In genomic region chr15:74631935-74632560, GRCh38 we compare ENCODE assay signal across 8 cellular contexts. TPM values are rescaled to one million over a fixed set of nuclear protein-coding genes. Genes with fewer than 3 reads are reported as not detected.
DNase-seq lines count a peak whose midpoint lies in the region; ATAC-seq and TF ChIP-seq lines count a peak whose summit lies in the region.

No MANE protein-coding gene starts in this region.

- H3K4me3 ChIP-seq in hepatocyte (no peak overlapping the region), spleen (no peak overlapping the region)

- intact Hi-C loops in spleen (cut with DNase I; ENCODE audit: low total_unique reads) = loop anchor here (5.0 kb wide), 1 partner anchor 260 kb away; no protein-coding TSS in a partner anchor

- 74% methylated on average over 8 of the region's 8 CpGs for WGBS in hepatocyte (ENCODE audit: low lambda C conversion rate, missing lambda C conversion rate)
- WGBS in spleen, 5 donors = 67 to 76% (median 71%) methylated on average over 8 of the region's 8 CpGs

- no peaks in the 10 kb centered on the region for H3K9me2 ChIP-seq in hepatocyte (replicated peaks; ENCODE audit: insufficient read depth)

- TF ChIP-seq CTCF in hepatocyte (IDR thresholded peaks at IDR 0.05; ENCODE audit: poor library complexity) = peak; percentile 79
- peak; percentile 74 to 91 (median 83) for TF ChIP-seq CTCF in spleen (IDR thresholded peaks at IDR 0.05 in 8 of 11, conservative IDR thresholded peaks at IDR 0.05 in 3 of 11)

- H3K27ac ChIP-seq in hepatocyte (no peak overlapping the region), spleen (peak overlapping the region in 1 of 8 donors; percentile 81)

- H2AFZ ChIP-seq in hepatocyte = no peak overlapping the region

- peak; percentile 36 for ATAC-seq in HG02981 (IDR thresholded peaks at IDR 0.05; ENCODE audit: unreplicated experiment)
- ATAC-seq in GM21786 (IDR thresholded peaks at IDR 0.05; ENCODE audit: unreplicated experiment) = no peak
- no peak for ATAC-seq in HG02678 (IDR thresholded peaks at IDR 0.05; ENCODE audit: unreplicated experiment)

- TF ChIP-seq POLR2A in spleen (IDR thresholded peaks at IDR 0.05) = no peak

- DNase-seq in COLO668 (lab: John Stamatoyannopoulos, UW; ENCODE audit: unreplicated experiment) = peak; percentile 52
- DNase-seq in SW480 (ENCODE audit: low spot score) = peak; percentile 37
- peak; percentile 37 for DNase-seq in amniotic epithelial cell (ENCODE audit: low read depth)
- DNase-seq in hepatocyte (ENCODE audit: low spot score) = peak; percentile 82
- peak; percentile 90 for DNase-seq in spleen

- H3K9me3 ChIP-seq in hepatocyte (ENCODE audit: low read depth) (no peaks in the 10 kb centered on the region), spleen (no peaks in the 10 kb centered on the region)

- H3K4me1 ChIP-seq in hepatocyte (ENCODE audit: insufficient read depth) = no peaks in the 10 kb centered on the region
- peaks cover 6 to 59% (median 33%) of the 10 kb centered on the region in 6 donors for H3K4me1 ChIP-seq in spleen

- H3K27me3 ChIP-seq in hepatocyte (no peaks in the 10 kb centered on the region), spleen (replicated peaks in 1 of 7) (no peaks in the 10 kb centered on the region)

- peaks cover 8% of the 10 kb centered on the region for H4K20me1 ChIP-seq in hepatocyte (ENCODE audit: insufficient read depth, poor library complexity, severe bottlenecking)

- H3K79me2 ChIP-seq in hepatocyte = no peaks in the 10 kb centered on the region

- H3K36me3 ChIP-seq in hepatocyte (replicated peaks; ENCODE audit: insufficient read depth, low read depth) (no peaks in the 10 kb centered on the region), spleen (peaks cover 0 to 100% (median 87%) of the 10 kb centered on the region in 6 donors)

- H3K4me2 ChIP-seq in hepatocyte = no peak overlapping the region

RNA-seq across cellular contexts. Expression of gene CLK3, which starts 16.4 kb away (rescaled TPM):
- 71.3 and 94.6 TPM in 2 replicates for total RNA-seq in hepatocyte
- 69.0 and 91.7 TPM in 2 replicates for polyA plus RNA-seq in hepatocyte
- total RNA-seq in spleen = 100 to 1,000 TPM in 6 of 7 donors, 10 to 100 TPM in 1; 97.8 to 229 (median 109) TPM
- 100 to 1,000 TPM in 1 of 3 donors, 10 to 100 TPM in 2; 54.0 to 106 (median 93.7) TPM for polyA plus RNA-seq in spleen

Comparison
In these comparisons a context has a peak if more than half of its experiments do, and no peak if none do; other contexts are left out.
1. DNase-seq: peak in every context shown above with its lines; median percentile 90 in spleen; 82 in hepatocyte; 52 in COLO668; 37 in SW480; 37 in amniotic epithelial cell.